ENCODE assay signal across 21 cellular contexts in the genomic region with DNA sequence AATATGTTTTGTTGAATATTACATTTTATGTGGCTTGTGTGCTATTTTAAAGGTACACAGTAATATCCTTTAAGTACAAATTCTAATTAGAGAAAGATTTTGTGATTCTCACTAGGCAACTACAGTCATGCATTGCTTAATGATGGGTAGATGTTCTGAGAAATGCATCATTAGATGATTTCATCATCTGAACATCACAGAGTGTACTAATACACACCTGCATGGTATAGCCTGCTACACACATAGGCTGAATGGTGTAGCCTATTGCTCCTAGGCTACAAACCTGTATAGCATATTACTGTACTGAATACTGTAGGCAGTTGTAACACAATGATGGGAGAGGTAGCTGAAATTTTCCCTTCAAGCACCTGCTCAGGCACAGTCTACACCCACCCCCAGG.
"Had no signal": no experiment of that assay in that cellular context is flagged by ENCODE, and none has a peak within 500 bp of the region (broad histone marks: within the 10 kb centered on the region; RNA-seq: fewer than 3 reads in every experiment).

No MANE protein-coding gene starts in this region.

- DNase-seq: cortex of kidney; dorsolateral prefrontal cortex; effector CD8-positive, alpha-beta T cell; head of caudate nucleus; kidney; left cardiac atrium; left ventricle myocardium superior; mucosa of descending colon; occipital lobe; pancreas; right cardiac atrium; stimulated activated CD4-positive, alpha-beta T cell treated with anti-CD3 and anti-CD28 coated beads, Interleukin-4, amount 100 ng/mL, for 1 hour; stimulated activated CD8-positive, alpha-beta memory T cell treated with anti-CD3 and anti-CD28 coated beads, Interleukin-4, amount 100 ng/mL, for 48 hours; stimulated activated naive CD8-positive, alpha-beta T cell treated with anti-CD3 and anti-CD28 coated beads, Interleukin-15, Interleukin-2, amounts not matched to agents 100 U/mL and 50 U/mL, for 24 hours; thyroid gland had no signal

- H3K4me1 ChIP-seq: esophagus muscularis mucosa, pancreas, suprapubic skin, thyroid gland had no signal

- H3K27ac ChIP-seq: dorsolateral prefrontal cortex, epithelial cell of prostate, esophagus muscularis mucosa, hepatocyte, pancreas, suprapubic skin, thyroid gland had no signal

- H3K9me3 ChIP-seq: esophagus muscularis mucosa, mucosa of descending colon, pancreas, suprapubic skin, thyroid gland had no signal

- H3K36me3 ChIP-seq: esophagus muscularis mucosa, pancreas, suprapubic skin, thyroid gland had no signal

- H3K4me2 ChIP-seq: hepatocyte had no signal

- ATAC-seq: left cardiac atrium; left ventricle myocardium superior; mucosa of descending colon; pancreas; right cardiac atrium; stimulated activated effector memory CD8-positive, alpha-beta T cell treated with anti-CD3 and anti-CD28 coated beads, Interleukin-12 subunit alpha, Interleukin-12 subunit beta, amount 100 ng/mL, for 72 hours; stimulated activated naive CD8-positive, alpha-beta T cell treated with anti-CD3 and anti-CD28 coated beads, Interleukin-15, Interleukin-2, amounts not matched to agents 100 U/mL and 50 U/mL, for 24 hours had no signal

- H2AFZ ChIP-seq: hepatocyte had no signal

- H3K4me3 ChIP-seq: dorsolateral prefrontal cortex, esophagus muscularis mucosa, hepatocyte, lung, mucosa of descending colon, pancreas, suprapubic skin, thyroid gland had no signal

- H3K27me3 ChIP-seq: esophagus muscularis mucosa, hepatocyte, pancreas, suprapubic skin, thyroid gland had no signal

- H3K79me2 ChIP-seq: hepatocyte had no signal
